Comparison of ENCODE assay signal across 9 cellular contexts in the genomic region with DNA sequence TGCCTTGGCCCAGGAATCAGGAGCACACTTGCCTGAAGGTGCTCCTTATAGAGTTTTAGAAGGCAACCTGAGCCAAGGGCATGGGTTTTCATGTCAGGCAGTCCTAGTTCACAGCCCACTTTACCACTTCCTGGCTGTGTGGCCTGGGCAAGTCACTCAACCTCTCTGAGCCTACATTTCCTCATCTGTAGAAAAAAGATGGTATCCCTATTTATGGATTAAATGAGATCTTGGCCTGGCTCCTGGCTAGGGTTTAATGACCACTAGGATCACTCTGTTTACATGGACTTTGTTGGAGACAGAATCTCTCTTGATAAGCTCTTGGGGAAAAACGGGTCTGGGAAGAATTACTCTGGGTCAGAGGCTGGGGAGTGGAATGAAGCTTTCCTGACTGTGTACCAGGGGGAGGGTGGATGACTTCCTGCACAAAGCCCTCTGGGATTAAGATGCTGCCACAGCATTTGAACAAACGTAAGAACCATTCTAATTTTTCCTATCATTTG. TPM values are rescaled to one million over a fixed set of nuclear protein-coding genes. Genes with fewer than 3 reads are reported as not detected.
A peak's percentile ranks its signal among the peaks of the same experiment; 100 is the strongest.
DNase-seq lines count a peak whose midpoint lies in the region; ATAC-seq, FAIRE-seq and TF ChIP-seq lines count a peak whose summit lies in the region.
"Had no signal": no experiment of that assay in that cellular context is flagged by ENCODE, and none has a peak within 500 bp of the region (broad histone marks: within the 10 kb centered on the region; RNA-seq: fewer than 3 reads in every experiment).

No MANE protein-coding gene starts in this region.

- FAIRE-seq in GM19239 (lab: Jason Lieb, UNC): no peak

- H3K27ac Mint-ChIP-seq in activated naive CD4-positive, alpha-beta T cell treated with anti-CD3 and anti-CD28 coated beads for 36 hours: peak overlapping the region; percentile 88

- peaks cover 81% of the 10 kb centered on the region for H3K4me1 Mint-ChIP-seq in activated naive CD4-positive, alpha-beta T cell treated with anti-CD3 and anti-CD28 coated beads for 36 hours (ENCODE audit: low read depth)

- no peaks in the 10 kb centered on the region for H3K9me3 ChIP-seq in right lobe of liver
- H3K9me3 ChIP-seq in tibial artery: no peaks in the 10 kb centered on the region

- H3K9me3 Mint-ChIP-seq in activated naive CD4-positive, alpha-beta T cell treated with anti-CD3 and anti-CD28 coated beads for 36 hours: no peaks in the 10 kb centered on the region

- H3K27me3 ChIP-seq in right lobe of liver (no peaks in the 10 kb centered on the region), tibial artery (no peaks in the 10 kb centered on the region)

- H3K4me1 ChIP-seq in right lobe of liver: peaks cover 0 to 32% (median 12%) of the 10 kb centered on the region in 4 donors
- peaks cover 0 to 52% (median 46%) of the 10 kb centered on the region in 4 donors for H3K4me1 ChIP-seq in tibial artery

- H3K27ac ChIP-seq in angular gyrus (ENCODE audit: low read depth, low read length) (peak overlapping the region; percentile 53), right lobe of liver (peak overlapping the region; percentile 65 to 95 (median 84)), tibial artery (peak overlapping the region; percentile 83 to 85)

- peak overlapping the region in 2 of 3 donors; percentile 73 to 84 for H3K4me3 ChIP-seq in right lobe of liver
- peak overlapping the region; percentile 65 to 76 for H3K4me3 ChIP-seq in tibial artery

- WGBS in right lobe of liver (ENCODE audit: insufficient coverage, low coverage, low lambda C conversion rate, missing lambda C conversion rate): 0% methylated on average over 2 of the region's 2 CpGs

- CTCF ChIA-PET in activated naive CD4-positive, alpha-beta T cell treated with anti-CD3 and anti-CD28 coated beads for 36 hours (lab: Charles Lee): interaction anchor here (0.9 to 3.5 kb wide), 3 partner anchors 10 to 91 kb away, joined by 3 to 12 read pairs (median 3); no protein-coding TSS in a partner anchor

- H3K27me3 Mint-ChIP-seq in activated naive CD4-positive, alpha-beta T cell treated with anti-CD3 and anti-CD28 coated beads for 36 hours (ENCODE audit: low read depth): no peaks in the 10 kb centered on the region

- H3K36me3 ChIP-seq in right lobe of liver (no peaks in the 10 kb centered on the region), tibial artery (no peaks in the 10 kb centered on the region)

- peak overlapping the region; percentile 88 for H3K4me3 Mint-ChIP-seq in activated naive CD4-positive, alpha-beta T cell treated with anti-CD3 and anti-CD28 coated beads for 36 hours

- TF ChIP-seq POLR2A in right lobe of liver (IDR thresholded peaks at IDR 0.05): no peak

- DNase-seq in activated naive CD4-positive, alpha-beta T cell treated with anti-CD3 and anti-CD28 coated beads for 36 hours: no peak
- DNase-seq in activated naive CD4-positive, alpha-beta T cell treated with anti-CD3 and anti-CD28 coated beads, Interleukin-2, amount 50 U/mL, for 16 hours: no peak
- DNase-seq in right lobe of liver (no peak), tibial artery (peak in 1 of 2 donors; percentile 25), GM19239 (ENCODE audit: insufficient read length, low spot score) (no peak)
- DNase-seq: NCI-H524 treated with DMSO at 0.1 percent for 48 hours had no signal

- no peak for TF ChIP-seq CTCF in right lobe of liver (IDR thresholded peaks at IDR 0.05)
- TF ChIP-seq CTCF in tibial artery (IDR thresholded peaks at IDR 0.05): no peak

- peak; percentile 0 to 6 (median 1) for ATAC-seq in right lobe of liver
- no peak for ATAC-seq in HG02981 (IDR thresholded peaks at IDR 0.05; ENCODE audit: unreplicated experiment)
- no peak for ATAC-seq in HG02938 (IDR thresholded peaks at IDR 0.05; ENCODE audit: unreplicated experiment)

- intact Hi-C loops in activated naive CD4-positive, alpha-beta T cell treated with anti-CD3 and anti-CD28 coated beads for 36 hours (cut with micrococcal nuclease): loop anchor here (5.0 kb wide), 4 partner anchors 322 to 927 kb away; partner anchors contain the start of genes CCDC102A, HERPUD1 and NLRC5
- intact Hi-C loops in right lobe of liver (cut with DNase I): no loop called here
- intact Hi-C loops in tibial artery (cut with DNase I; ENCODE audit: low total_unique reads): no loop called here

- no peaks in the 10 kb centered on the region for H3K36me3 Mint-ChIP-seq in activated naive CD4-positive, alpha-beta T cell treated with anti-CD3 and anti-CD28 coated beads for 36 hours (ENCODE audit: low read depth)

RNA-seq across cellular contexts. Expression of gene MT2A, which starts 2.3 kb away (rescaled TPM):
- total RNA-seq in activated naive CD4-positive, alpha-beta T cell treated with anti-CD3 and anti-CD28 coated beads for 36 hours: 100 to 1,000 TPM in 1 of 2 experiments, 10 to 100 TPM in 1; 95.7 to 130 TPM
- 1,000 to 10,000 TPM in 5 of 6 experiments, 100 to 1,000 TPM in 1; 946 to 4,033 (median 2,228) TPM for total RNA-seq in right lobe of liver

RNA-seq across cellular contexts. Expression of gene MT1E, which starts 14.9 kb away (rescaled TPM):
- total RNA-seq in activated naive CD4-positive, alpha-beta T cell treated with anti-CD3 and anti-CD28 coated beads for 36 hours: 10 to 100 TPM; 12.2 to 12.4 TPM
- total RNA-seq in right lobe of liver: 1,000 to 10,000 TPM in 2 of 6 experiments, 100 to 1,000 TPM in 4; 403 to 1,748 (median 691) TPM

RNA-seq across cellular contexts. Expression of gene MT3, which starts 21.3 kb away (rescaled TPM):
- 1 to 10 TPM in 1 of 2 experiments, under 1 TPM in 1; 0.64 to 1.6 TPM for total RNA-seq in activated naive CD4-positive, alpha-beta T cell treated with anti-CD3 and anti-CD28 coated beads for 36 hours
- total RNA-seq in right lobe of liver: under 1 TPM in 1 of 6 experiments, not detected in 5; 0.62 TPM

RNA-seq across cellular contexts. Expression of gene MT1M, which starts 21.8 kb away (rescaled TPM):
- not detected for total RNA-seq in activated naive CD4-positive, alpha-beta T cell treated with anti-CD3 and anti-CD28 coated beads for 36 hours
- 100 to 1,000 TPM in 3 of 6 experiments, 10 to 100 TPM in 2, 1 to 10 TPM in 1; 8.6 to 569 (median 84.5) TPM for total RNA-seq in right lobe of liver

RNA-seq across cellular contexts. Expression of gene MT1A, which starts 27.8 kb away (rescaled TPM):
- total RNA-seq in activated naive CD4-positive, alpha-beta T cell treated with anti-CD3 and anti-CD28 coated beads for 36 hours: not detected
- total RNA-seq in right lobe of liver: 100 to 1,000 TPM in 3 of 6 experiments, 10 to 100 TPM in 3; 34.9 to 161 (median 110) TPM

Comparison
In these comparisons a context has a peak if more than half of its experiments do, and no peak if none do; other contexts are left out.
1. ATAC-seq: peak in right lobe of liver (4 of 4); none in HG02981 (single experiment) and HG02938 (single experiment).
2. RNA of gene MT2A, which starts 2.3 kb away (total RNA-seq): 946 to 4,033 TPM in right lobe of liver; 95.7 to 130 TPM in activated naive CD4-positive, alpha-beta T cell treated with anti-CD3 and anti-CD28 coated beads for 36 hours; every median in the first group is over 4 times any median in the second.
3. RNA of gene MT1E, which starts 14.9 kb away (total RNA-seq): 403 to 1,748 TPM in right lobe of liver; 12.2 to 12.4 TPM in activated naive CD4-positive, alpha-beta T cell treated with anti-CD3 and anti-CD28 coated beads for 36 hours; every median in the first group is over 10 times any median in the second.
4. Peak in every context shown above with its lines, with median percentiles within 50 percentile points of each other: H3K27ac ChIP-seq.